ENCODE assay signal across 1 cellular context in the genomic region with DNA sequence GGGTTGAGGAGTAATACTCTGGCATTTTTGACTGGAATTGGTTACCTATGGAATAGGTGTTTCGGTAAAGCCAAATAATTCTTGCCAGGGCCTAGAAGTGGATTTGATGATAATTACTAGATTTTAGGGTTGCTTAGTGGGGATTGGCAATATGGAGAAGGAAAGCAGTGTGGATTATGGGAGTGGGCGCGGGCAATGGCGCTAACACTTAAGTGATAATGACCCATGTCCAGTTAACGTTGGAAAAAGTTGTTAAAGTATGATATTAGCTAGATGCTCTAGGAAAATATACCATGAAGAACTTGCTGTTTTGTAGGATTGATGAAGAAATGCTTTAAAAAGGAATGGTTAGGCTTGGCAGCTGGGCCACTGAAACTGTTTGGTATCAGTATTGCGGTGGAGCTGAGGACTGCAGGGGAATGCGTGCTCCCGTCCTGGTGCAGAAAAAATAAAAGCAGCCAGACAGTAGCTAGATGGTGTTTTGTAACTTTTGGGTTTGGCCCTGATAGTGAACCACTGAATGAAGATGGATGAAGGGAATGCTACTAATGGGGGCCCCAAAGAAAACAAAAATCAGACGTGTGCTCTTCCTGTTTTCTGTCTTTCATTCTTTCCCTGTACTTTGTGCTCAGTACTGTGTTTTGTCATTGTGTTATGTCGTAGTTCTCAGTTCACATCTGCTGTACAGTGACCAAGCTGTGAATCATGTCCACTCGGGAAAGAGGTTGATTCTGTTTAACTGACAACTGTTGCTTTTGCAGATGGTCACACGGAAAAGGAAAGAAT.
TF ChIP-seq lines count a peak whose summit lies in the region.

No MANE protein-coding gene starts in this region.

TF ChIP-seq in HepG2, 621 proteins besides CTCF, POLR2A, EP300 and RAD21 (continued from another document and continues in another):
- TF ChIP-seq, protein P1, sequence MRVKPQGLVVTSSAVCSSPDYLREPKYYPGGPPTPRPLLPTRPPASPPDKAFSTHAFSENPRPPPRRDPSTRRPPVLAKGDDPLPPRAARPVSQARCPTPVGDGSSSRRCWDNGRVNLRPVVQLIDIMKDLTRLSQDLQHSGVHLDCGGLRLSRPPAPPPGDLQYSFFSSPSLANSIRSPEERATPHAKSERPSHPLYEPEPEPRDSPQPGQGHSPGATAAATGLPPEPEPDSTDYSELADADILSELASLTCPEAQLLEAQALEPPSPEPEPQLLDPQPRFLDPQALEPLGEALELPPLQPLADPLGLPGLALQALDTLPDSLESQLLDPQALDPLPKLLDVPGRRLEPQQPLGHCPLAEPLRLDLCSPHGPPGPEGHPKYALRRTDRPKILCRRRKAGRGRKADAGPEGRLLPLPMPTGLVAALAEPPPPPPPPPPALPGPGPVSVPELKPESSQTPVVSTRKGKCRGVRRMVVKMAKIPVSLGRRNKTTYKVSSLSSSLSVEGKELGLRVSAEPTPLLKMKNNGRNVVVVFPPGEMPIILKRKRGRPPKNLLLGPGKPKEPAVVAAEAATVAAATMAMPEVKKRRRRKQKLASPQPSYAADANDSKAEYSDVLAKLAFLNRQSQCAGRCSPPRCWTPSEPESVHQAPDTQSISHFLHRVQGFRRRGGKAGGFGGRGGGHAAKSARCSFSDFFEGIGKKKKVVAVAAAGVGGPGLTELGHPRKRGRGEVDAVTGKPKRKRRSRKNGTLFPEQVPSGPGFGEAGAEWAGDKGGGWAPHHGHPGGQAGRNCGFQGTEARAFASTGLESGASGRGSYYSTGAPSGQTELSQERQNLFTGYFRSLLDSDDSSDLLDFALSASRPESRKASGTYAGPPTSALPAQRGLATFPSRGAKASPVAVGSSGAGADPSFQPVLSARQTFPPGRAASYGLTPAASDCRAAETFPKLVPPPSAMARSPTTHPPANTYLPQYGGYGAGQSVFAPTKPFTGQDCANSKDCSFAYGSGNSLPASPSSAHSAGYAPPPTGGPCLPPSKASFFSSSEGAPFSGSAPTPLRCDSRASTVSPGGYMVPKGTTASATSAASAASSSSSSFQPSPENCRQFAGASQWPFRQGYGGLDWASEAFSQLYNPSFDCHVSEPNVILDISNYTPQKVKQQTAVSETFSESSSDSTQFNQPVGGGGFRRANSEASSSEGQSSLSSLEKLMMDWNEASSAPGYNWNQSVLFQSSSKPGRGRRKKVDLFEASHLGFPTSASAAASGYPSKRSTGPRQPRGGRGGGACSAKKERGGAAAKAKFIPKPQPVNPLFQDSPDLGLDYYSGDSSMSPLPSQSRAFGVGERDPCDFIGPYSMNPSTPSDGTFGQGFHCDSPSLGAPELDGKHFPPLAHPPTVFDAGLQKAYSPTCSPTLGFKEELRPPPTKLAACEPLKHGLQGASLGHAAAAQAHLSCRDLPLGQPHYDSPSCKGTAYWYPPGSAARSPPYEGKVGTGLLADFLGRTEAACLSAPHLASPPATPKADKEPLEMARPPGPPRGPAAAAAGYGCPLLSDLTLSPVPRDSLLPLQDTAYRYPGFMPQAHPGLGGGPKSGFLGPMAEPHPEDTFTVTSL (CRISPR knock-in tag; IDR thresholded peaks at IDR 0.05; ENCODE audit: borderline replicate concordance): peak; percentile 59; the same call in 1 of the 2 replicates
- no peak for TF ChIP-seq TRIM24 (CRISPR knock-in tag; IDR thresholded peaks at IDR 0.05)
- TF ChIP-seq ZNF572 (CRISPR knock-in tag; IDR thresholded peaks at IDR 0.05): no peak
- TF ChIP-seq NFE2L1 (CRISPR knock-in tag; IDR thresholded peaks at IDR 0.05; ENCODE audit: borderline replicate concordance): no peak
- TF ChIP-seq MAFK (conservative IDR thresholded peaks at IDR 0.05 in 1 of 2, IDR thresholded peaks at IDR 0.05 in 1 of 2; ENCODE audit: low read length in 2 of 2): no peak
- peak; percentile 89; the same call in 1 of the 2 replicates for TF ChIP-seq FOXO1 (CRISPR knock-in tag; IDR thresholded peaks at IDR 0.05)
- TF ChIP-seq ERF (CRISPR knock-in tag; IDR thresholded peaks at IDR 0.05): peak; percentile 62; the same call in 1 of the 2 replicates
- TF ChIP-seq TBL1XR1 (IDR thresholded peaks at IDR 0.05; ENCODE audit: borderline replicate concordance, low read length, partially characterized antibody): no peak
- TF ChIP-seq, protein P2, sequence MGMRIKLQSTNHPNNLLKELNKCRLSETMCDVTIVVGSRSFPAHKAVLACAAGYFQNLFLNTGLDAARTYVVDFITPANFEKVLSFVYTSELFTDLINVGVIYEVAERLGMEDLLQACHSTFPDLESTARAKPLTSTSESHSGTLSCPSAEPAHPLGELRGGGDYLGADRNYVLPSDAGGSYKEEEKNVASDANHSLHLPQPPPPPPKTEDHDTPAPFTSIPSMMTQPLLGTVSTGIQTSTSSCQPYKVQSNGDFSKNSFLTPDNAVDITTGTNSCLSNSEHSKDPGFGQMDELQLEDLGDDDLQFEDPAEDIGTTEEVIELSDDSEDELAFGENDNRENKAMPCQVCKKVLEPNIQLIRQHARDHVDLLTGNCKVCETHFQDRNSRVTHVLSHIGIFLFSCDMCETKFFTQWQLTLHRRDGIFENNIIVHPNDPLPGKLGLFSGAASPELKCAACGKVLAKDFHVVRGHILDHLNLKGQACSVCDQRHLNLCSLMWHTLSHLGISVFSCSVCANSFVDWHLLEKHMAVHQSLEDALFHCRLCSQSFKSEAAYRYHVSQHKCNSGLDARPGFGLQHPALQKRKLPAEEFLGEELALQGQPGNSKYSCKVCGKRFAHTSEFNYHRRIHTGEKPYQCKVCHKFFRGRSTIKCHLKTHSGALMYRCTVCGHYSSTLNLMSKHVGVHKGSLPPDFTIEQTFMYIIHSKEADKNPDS (CRISPR knock-in tag; IDR thresholded peaks at IDR 0.05): no peak
- TF ChIP-seq TBX3 (IDR thresholded peaks at IDR 0.05; ENCODE audit: borderline replicate concordance): no peak
- no peak for TF ChIP-seq BORCS8-MEF2B (CRISPR knock-in tag; IDR thresholded peaks at IDR 0.05)
- TF ChIP-seq FOXP1 (IDR thresholded peaks at IDR 0.05): no peak
- peak; percentile 95 for TF ChIP-seq FOXP1 (CRISPR knock-in tag; IDR thresholded peaks at IDR 0.05)
- no peak for TF ChIP-seq DNMT3B (CRISPR knock-in tag; conservative IDR thresholded peaks at IDR 0.05)
- no peak for TF ChIP-seq ZNF768 (CRISPR knock-in tag; IDR thresholded peaks at IDR 0.05)
- no peak for TF ChIP-seq MAFF (IDR thresholded peaks at IDR 0.05; ENCODE audit: low read depth, low read length)
- no peak for TF ChIP-seq ZNF207 (IDR thresholded peaks at IDR 0.05; ENCODE audit: borderline replicate concordance)
- peak; percentile 69; the same call in 1 of the 2 replicates for TF ChIP-seq HDAC1 (CRISPR knock-in tag; IDR thresholded peaks at IDR 0.05)
- no peak for TF ChIP-seq AGO1 (IDR thresholded peaks at IDR 0.05; ENCODE audit: low read depth, low read length, poor library complexity, severe bottlenecking)
- TF ChIP-seq SRF (IDR thresholded peaks at IDR 0.05; ENCODE audit: low read depth, low read length): no peak
- TF ChIP-seq, protein P3, sequence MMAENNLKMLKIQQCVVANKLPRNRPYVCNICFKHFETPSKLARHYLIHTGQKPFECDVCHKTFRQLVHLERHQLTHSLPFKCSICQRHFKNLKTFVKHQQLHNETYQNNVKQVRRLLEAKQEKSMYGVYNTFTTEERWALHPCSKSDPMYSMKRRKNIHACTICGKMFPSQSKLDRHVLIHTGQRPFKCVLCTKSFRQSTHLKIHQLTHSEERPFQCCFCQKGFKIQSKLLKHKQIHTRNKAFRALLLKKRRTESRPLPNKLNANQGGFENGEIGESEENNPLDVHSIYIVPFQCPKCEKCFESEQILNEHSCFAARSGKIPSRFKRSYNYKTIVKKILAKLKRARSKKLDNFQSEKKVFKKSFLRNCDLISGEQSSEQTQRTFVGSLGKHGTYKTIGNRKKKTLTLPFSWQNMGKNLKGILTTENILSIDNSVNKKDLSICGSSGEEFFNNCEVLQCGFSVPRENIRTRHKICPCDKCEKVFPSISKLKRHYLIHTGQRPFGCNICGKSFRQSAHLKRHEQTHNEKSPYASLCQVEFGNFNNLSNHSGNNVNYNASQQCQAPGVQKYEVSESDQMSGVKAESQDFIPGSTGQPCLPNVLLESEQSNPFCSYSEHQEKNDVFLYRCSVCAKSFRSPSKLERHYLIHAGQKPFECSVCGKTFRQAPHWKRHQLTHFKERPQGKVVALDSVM (CRISPR knock-in tag; IDR thresholded peaks at IDR 0.05): no peak
- no peak for TF ChIP-seq HDAC6 (IDR thresholded peaks at IDR 0.05; ENCODE audit: low read depth, low read length)
- TF ChIP-seq ZNF615 (CRISPR knock-in tag; IDR thresholded peaks at IDR 0.05; ENCODE audit: borderline replicate concordance): no peak
- TF ChIP-seq, protein P4, sequence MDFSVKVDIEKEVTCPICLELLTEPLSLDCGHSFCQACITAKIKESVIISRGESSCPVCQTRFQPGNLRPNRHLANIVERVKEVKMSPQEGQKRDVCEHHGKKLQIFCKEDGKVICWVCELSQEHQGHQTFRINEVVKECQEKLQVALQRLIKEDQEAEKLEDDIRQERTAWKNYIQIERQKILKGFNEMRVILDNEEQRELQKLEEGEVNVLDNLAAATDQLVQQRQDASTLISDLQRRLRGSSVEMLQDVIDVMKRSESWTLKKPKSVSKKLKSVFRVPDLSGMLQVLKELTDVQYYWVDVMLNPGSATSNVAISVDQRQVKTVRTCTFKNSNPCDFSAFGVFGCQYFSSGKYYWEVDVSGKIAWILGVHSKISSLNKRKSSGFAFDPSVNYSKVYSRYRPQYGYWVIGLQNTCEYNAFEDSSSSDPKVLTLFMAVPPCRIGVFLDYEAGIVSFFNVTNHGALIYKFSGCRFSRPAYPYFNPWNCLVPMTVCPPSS (IDR thresholded peaks at IDR 0.05): no peak
- TF ChIP-seq ZFY (CRISPR knock-in tag; IDR thresholded peaks at IDR 0.05): no peak; the same call in 1 of the 2 replicates
- peak; percentile 85 for TF ChIP-seq HNF4A (CRISPR knock-in tag; IDR thresholded peaks at IDR 0.05)
- no peak for TF ChIP-seq ZSCAN9 (CRISPR knock-in tag; IDR thresholded peaks at IDR 0.05; ENCODE audit: borderline replicate concordance)
- no peak for TF ChIP-seq ZNF468 (CRISPR knock-in tag; IDR thresholded peaks at IDR 0.05)
- TF ChIP-seq ZFP1 (CRISPR knock-in tag; IDR thresholded peaks at IDR 0.05): peak; percentile 84
- TF ChIP-seq, protein P5, sequence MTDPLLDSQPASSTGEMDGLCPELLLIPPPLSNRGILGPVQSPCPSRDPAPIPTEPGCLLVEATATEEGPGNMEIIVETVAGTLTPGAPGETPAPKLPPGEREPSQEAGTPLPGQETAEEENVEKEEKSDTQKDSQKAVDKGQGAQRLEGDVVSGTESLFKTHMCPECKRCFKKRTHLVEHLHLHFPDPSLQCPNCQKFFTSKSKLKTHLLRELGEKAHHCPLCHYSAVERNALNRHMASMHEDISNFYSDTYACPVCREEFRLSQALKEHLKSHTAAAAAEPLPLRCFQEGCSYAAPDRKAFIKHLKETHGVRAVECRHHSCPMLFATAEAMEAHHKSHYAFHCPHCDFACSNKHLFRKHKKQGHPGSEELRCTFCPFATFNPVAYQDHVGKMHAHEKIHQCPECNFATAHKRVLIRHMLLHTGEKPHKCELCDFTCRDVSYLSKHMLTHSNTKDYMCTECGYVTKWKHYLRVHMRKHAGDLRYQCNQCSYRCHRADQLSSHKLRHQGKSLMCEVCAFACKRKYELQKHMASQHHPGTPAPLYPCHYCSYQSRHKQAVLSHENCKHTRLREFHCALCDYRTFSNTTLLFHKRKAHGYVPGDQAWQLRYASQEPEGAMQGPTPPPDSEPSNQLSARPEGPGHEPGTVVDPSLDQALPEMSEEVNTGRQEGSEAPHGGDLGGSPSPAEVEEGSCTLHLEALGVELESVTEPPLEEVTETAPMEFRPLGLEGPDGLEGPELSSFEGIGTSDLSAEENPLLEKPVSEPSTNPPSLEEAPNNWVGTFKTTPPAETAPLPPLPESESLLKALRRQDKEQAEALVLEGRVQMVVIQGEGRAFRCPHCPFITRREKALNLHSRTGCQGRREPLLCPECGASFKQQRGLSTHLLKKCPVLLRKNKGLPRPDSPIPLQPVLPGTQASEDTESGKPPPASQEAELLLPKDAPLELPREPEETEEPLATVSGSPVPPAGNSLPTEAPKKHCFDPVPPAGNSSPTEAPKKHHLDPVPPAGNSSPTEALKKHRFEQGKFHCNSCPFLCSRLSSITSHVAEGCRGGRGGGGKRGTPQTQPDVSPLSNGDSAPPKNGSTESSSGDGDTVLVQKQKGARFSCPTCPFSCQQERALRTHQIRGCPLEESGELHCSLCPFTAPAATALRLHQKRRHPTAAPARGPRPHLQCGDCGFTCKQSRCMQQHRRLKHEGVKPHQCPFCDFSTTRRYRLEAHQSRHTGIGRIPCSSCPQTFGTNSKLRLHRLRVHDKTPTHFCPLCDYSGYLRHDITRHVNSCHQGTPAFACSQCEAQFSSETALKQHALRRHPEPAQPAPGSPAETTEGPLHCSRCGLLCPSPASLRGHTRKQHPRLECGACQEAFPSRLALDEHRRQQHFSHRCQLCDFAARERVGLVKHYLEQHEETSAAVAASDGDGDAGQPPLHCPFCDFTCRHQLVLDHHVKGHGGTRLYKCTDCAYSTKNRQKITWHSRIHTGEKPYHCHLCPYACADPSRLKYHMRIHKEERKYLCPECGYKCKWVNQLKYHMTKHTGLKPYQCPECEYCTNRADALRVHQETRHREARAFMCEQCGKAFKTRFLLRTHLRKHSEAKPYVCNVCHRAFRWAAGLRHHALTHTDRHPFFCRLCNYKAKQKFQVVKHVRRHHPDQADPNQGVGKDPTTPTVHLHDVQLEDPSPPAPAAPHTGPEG (CRISPR knock-in tag; IDR thresholded peaks at IDR 0.05): no peak
- no peak; the same call in 1 of the 2 replicates for TF ChIP-seq ZNF558 (CRISPR knock-in tag; IDR thresholded peaks at IDR 0.05; ENCODE audit: borderline replicate concordance)
- TF ChIP-seq, protein P6, sequence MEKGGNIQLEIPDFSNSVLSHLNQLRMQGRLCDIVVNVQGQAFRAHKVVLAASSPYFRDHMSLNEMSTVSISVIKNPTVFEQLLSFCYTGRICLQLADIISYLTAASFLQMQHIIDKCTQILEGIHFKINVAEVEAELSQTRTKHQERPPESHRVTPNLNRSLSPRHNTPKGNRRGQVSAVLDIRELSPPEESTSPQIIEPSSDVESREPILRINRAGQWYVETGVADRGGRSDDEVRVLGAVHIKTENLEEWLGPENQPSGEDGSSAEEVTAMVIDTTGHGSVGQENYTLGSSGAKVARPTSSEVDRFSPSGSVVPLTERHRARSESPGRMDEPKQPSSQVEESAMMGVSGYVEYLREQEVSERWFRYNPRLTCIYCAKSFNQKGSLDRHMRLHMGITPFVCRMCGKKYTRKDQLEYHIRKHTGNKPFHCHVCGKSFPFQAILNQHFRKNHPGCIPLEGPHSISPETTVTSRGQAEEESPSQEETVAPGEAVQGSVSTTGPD (CRISPR knock-in tag; IDR thresholded peaks at IDR 0.05): peak; percentile 61; the same call in 1 of the 2 replicates
- TF ChIP-seq, protein P7, sequence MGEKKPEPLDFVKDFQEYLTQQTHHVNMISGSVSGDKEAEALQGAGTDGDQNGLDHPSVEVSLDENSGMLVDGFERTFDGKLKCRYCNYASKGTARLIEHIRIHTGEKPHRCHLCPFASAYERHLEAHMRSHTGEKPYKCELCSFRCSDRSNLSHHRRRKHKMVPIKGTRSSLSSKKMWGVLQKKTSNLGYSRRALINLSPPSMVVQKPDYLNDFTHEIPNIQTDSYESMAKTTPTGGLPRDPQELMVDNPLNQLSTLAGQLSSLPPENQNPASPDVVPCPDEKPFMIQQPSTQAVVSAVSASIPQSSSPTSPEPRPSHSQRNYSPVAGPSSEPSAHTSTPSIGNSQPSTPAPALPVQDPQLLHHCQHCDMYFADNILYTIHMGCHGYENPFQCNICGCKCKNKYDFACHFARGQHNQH (CRISPR knock-in tag; IDR thresholded peaks at IDR 0.05): peak; percentile 87
- TF ChIP-seq KAT8 (CRISPR knock-in tag; IDR thresholded peaks at IDR 0.05): peak; percentile 19
- TF ChIP-seq ZNF607 (CRISPR knock-in tag; IDR thresholded peaks at IDR 0.05; ENCODE audit: borderline replicate concordance): no peak; the same call in 1 of the 2 replicates
